Comparison of ENCODE assay signal across 8 cellular contexts in genomic region chr4:57163530-57164459, GRCh38. TPM values are rescaled to one million over a fixed set of nuclear protein-coding genes. Genes with fewer than 3 reads are reported as not detected.
DNase-seq lines count a peak whose midpoint lies in the region; FAIRE-seq lines count a peak whose summit lies in the region.

No MANE protein-coding gene starts in this region.

- peak overlapping the region; percentile 69 to 86 for H3K9ac ChIP-seq in stomach smooth muscle (ENCODE audit: low read length in 2 of 2)

- H3K27me3 ChIP-seq in H7 (ENCODE audit: control insufficient read depth, insufficient read depth, low read length) = peaks cover 7% of the 10 kb centered on the region; the same call in 1 of the 2 replicates
- no peaks in the 10 kb centered on the region for H3K27me3 ChIP-seq in neuron (ENCODE audit: insufficient read depth, low read length)
- no peaks in the 10 kb centered on the region for H3K27me3 ChIP-seq in stomach smooth muscle (ENCODE audit: control insufficient read depth in 1 of 2, insufficient read depth in 2 of 2, low read length in 2 of 2)

- peak overlapping the region; percentile 72 for H2AFZ ChIP-seq in neuron (ENCODE audit: low read depth, low read length)

- no peak for FAIRE-seq in frontal cortex (lab: Jason Lieb, UNC)

- no peaks in the 10 kb centered on the region for H3K36me3 ChIP-seq in H7 (replicated peaks; ENCODE audit: control insufficient read depth, insufficient read depth, low read length)
- H3K36me3 ChIP-seq in neuron (ENCODE audit: insufficient read depth, low read length) = no peaks in the 10 kb centered on the region
- no peaks in the 10 kb centered on the region for H3K36me3 ChIP-seq in stomach smooth muscle (ENCODE audit: control insufficient read depth in 2 of 2, insufficient read depth in 2 of 2, low read length in 2 of 2)

- H3K4me3 ChIP-seq in H7 (ENCODE audit: insufficient read depth, low read depth, low read length) (peak overlapping the region; percentile 51), neuron (ENCODE audit: low read length) (peak overlapping the region; percentile 50), stomach smooth muscle (ENCODE audit: low read length in 2 of 2) (peak overlapping the region; percentile 93 to 98)

- H3K9me3 ChIP-seq in neuron (ENCODE audit: low read length) (peaks cover 1% of the 10 kb centered on the region), stomach smooth muscle (ENCODE audit: control insufficient read depth in 2 of 2, low read length in 2 of 2) (no peaks in the 10 kb centered on the region)

- peak; percentile 87 for DNase-seq in ELR (ENCODE audit: low read depth)
- DNase-seq in H7 = peak; percentile 90
- peak; percentile 83 for DNase-seq in LoVo (ENCODE audit: low spot score)
- peak; percentile 77 for DNase-seq in SHP77 treated with DMSO at 0.1 percent for 48 hours (lab: John Stamatoyannopoulos, UW)
- peak; percentile 34 to 60 (median 52) for DNase-seq in activated naive CD4-positive, alpha-beta T cell (lab: John Stamatoyannopoulos, UW)
- peak; percentile 62 to 75 for DNase-seq in frontal cortex (ENCODE audit: low spot score in 2 of 2)

- H3K4me1 ChIP-seq in neuron (ENCODE audit: insufficient read depth, low read length) = peaks cover 11% of the 10 kb centered on the region
- peaks cover 7% of the 10 kb centered on the region for H3K4me1 ChIP-seq in stomach smooth muscle (ENCODE audit: control insufficient read depth, insufficient read depth, low read length)

- peak overlapping the region; percentile 18 for H3K27ac ChIP-seq in stomach smooth muscle (ENCODE audit: low read length)

RNA-seq across cellular contexts. Expression of gene IGFBP7, which starts 53.6 kb away (rescaled TPM):
- total RNA-seq in H7 (2014; rRNA removed; shearing (Covaris generic)) = 4.4 and 6.7 TPM in 2 replicates
- total RNA-seq in frontal cortex = 26.1 TPM

Comparison
In these comparisons a context has a peak if more than half of its experiments do, and no peak if none do; other contexts are left out.
1. Peak in every context shown above with its lines: DNase-seq, H3K4me3 ChIP-seq and H3K27ac ChIP-seq.